18 cellular contexts compared by ENCODE assay signal in the genomic region with DNA sequence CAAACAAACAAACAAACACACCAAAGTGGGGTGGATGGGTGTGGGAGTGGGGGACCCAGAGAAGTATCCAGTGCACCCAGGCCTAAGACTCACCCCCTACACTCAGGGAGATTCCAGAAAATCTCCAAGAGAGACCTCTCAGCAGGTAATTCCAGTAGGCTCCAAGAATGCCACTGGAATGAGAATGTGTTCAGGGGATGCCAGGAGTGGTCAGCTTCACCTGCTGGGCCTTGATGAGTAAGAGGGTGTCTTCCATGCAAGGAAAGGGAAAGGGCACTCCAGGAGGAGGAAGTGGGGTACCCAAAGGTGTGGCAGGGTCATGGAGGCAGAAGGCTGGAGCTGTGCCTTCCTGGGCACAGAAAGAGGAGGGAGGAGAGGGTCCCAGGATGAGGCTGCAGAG. TPM values are rescaled to one million over a fixed set of nuclear protein-coding genes. Genes with fewer than 3 reads are reported as not detected.
A peak's percentile ranks its signal among the peaks of the same experiment; 100 is the strongest.
DNase-seq lines count a peak whose midpoint lies in the region; ATAC-seq, FAIRE-seq and TF ChIP-seq lines count a peak whose summit lies in the region.
"Had no signal": no experiment of that assay in that cellular context is flagged by ENCODE, and none has a peak within 500 bp of the region (broad histone marks: within the 10 kb centered on the region; RNA-seq: fewer than 3 reads in every experiment).

No MANE protein-coding gene starts in this region.

- CTCF ChIA-PET in MCF 10A (lab: Yijun Ruan, JAX) (interaction anchor here (0.6 to 1.0 kb wide), 4 partner anchors 29 to 151 kb away, joined by 3 to 5 read pairs (median 3); no protein-coding TSS in a partner anchor), H1 (lab: Charles Lee; ENCODE audit: partially characterized antibody) (interaction anchor here (0.6 to 3.2 kb wide), 5 partner anchors 18 to 325 kb away, joined by 3 to 13 read pairs (median 4); no protein-coding TSS in a partner anchor)

- H3K18ac ChIP-seq in H1 (ENCODE audit: extremely low read depth, low read length), result no peak overlapping the region
- peak overlapping the region; percentile 56 for H3K18ac ChIP-seq in neuronal stem cell (ENCODE audit: low read length)

- H2BK120ac ChIP-seq in H1 (replicated peaks; ENCODE audit: low read depth, low read length) (no peak overlapping the region), neuronal stem cell (ENCODE audit: low read depth, low read length) (no peak overlapping the region)

- no peak for TF ChIP-seq POLR2A in breast epithelium (IDR thresholded peaks at IDR 0.05)
- no peak for TF ChIP-seq POLR2A in H1 (IDR thresholded peaks at IDR 0.05; ENCODE audit: control extremely low read depth in 1 of 2, low read depth in 2 of 2, low read length in 2 of 2)

- no peak overlapping the region for H2AFZ ChIP-seq in H1 (ENCODE audit: low read length)
- no peak overlapping the region for H2AFZ ChIP-seq in neuronal stem cell (ENCODE audit: low read length)

- H3K9me3 ChIP-seq in breast epithelium, result no peaks in the 10 kb centered on the region
- H3K9me3 ChIP-seq in H1 (ENCODE audit: insufficient read depth in 2 of 2, low read depth in 1 of 2, low read length in 1 of 2), result no peaks in the 10 kb centered on the region
- no peaks in the 10 kb centered on the region for H3K9me3 ChIP-seq in neuronal stem cell (replicated peaks in 1 of 2; ENCODE audit: control insufficient read depth in 2 of 2, insufficient read depth in 1 of 2, low read depth in 1 of 2, low read length in 2 of 2)
- H3K9me3 ChIP-seq in colonic mucosa, result no peaks in the 10 kb centered on the region
- H3K9me3 ChIP-seq: BLaER1 had no signal

- no peaks in the 10 kb centered on the region for H3K36me3 ChIP-seq in breast epithelium
- H3K36me3 ChIP-seq in H1 (ENCODE audit: control insufficient read depth in 2 of 4, insufficient read depth in 4 of 4, low read length in 3 of 4), result peaks cover 0 to 22% (median 0%) of the 10 kb centered on the region in 4 experiments; a peak in 4 of 8 replicates
- H3K36me3 ChIP-seq in neuronal stem cell (replicated peaks in 1 of 2; ENCODE audit: control insufficient read depth in 2 of 2, insufficient read depth in 2 of 2, low read length in 2 of 2), result no peaks in the 10 kb centered on the region
- no peaks in the 10 kb centered on the region for H3K36me3 ChIP-seq in colonic mucosa
- H3K36me3 ChIP-seq: BLaER1 had no signal

- H3K79me1 ChIP-seq in H1 (ENCODE audit: low read depth, low read length) (peaks cover 12% of the 10 kb centered on the region), neuronal stem cell (ENCODE audit: low read depth, low read length) (no peaks in the 10 kb centered on the region)

- no peaks in the 10 kb centered on the region for H3K27me3 Mint-ChIP-seq in MCF 10A (ENCODE audit: insufficient read depth, unreplicated experiment)

- H3K56ac ChIP-seq in H1 (replicated peaks; ENCODE audit: insufficient read length, low read depth, low read length), result no peak overlapping the region

- DNase-seq in breast epithelium (ENCODE audit: low spot score in 2 of 2), result no peak
- DNase-seq in MCF 10A (ENCODE audit: unreplicated experiment), result no peak
- no peak for DNase-seq in H1 (ENCODE audit: low read depth in 1 of 2, low spot score in 2 of 2)
- no peak for DNase-seq in neuronal stem cell (ENCODE audit: low spot score)
- DNase-seq in colonic mucosa, result no peak
- DNase-seq in NCI-H1694 (lab: John Stamatoyannopoulos, UW), result no peak
- no peak for DNase-seq in SK-N-DZ (ENCODE audit: low spot score)
- DNase-seq: CD8-positive, alpha-beta memory T cell; DND-41; MV-4-11; NCI-H1417 treated with DMSO at 0.1 percent for 48 hours; NCI-H2081 treated with DMSO at 0.1 percent for 48 hours; NCI-H510A treated with DMSO at 0.1 percent for 48 hours; NCI-H82 had no signal

- intact Hi-C loops in breast epithelium (cut with DNase I; ENCODE audit: low total_unique reads), result no loop called here
- intact Hi-C loops in MCF 10A (cut with micrococcal nuclease), result no loop called here
- intact Hi-C loops in colonic mucosa (cut with DNase I), result loop anchor here (10.0 kb wide), 1 partner anchor 48 kb away; no protein-coding TSS in a partner anchor

- TF ChIP-seq CTCF in breast epithelium (IDR thresholded peaks at IDR 0.05), result no peak
- no peak for TF ChIP-seq CTCF in MCF 10A (IDR thresholded peaks at IDR 0.05; ENCODE audit: unreplicated experiment)
- no peak for TF ChIP-seq CTCF in H1 (IDR thresholded peaks at IDR 0.05; ENCODE audit: control extremely low read depth in 1 of 3, insufficient read depth in 1 of 3, low read depth in 1 of 3, low read length in 3 of 3)
- TF ChIP-seq CTCF in colonic mucosa (IDR thresholded peaks at IDR 0.05), result no peak

- POLR2A ChIA-PET in MCF 10A (lab: Yijun Ruan, JAX) (no interaction called here), H1 (lab: Charles Lee; ENCODE audit: partially characterized antibody) (interaction anchor here (1.4 to 5.2 kb wide), 6 partner anchors 8 to 24 kb away, joined by 4 to 33 read pairs (median 10); partner anchors contain the start of gene CDH1)

- H4K5ac ChIP-seq in H1 (ENCODE audit: insufficient read length, low read depth, low read length), result no peak overlapping the region

- H3K23me2 ChIP-seq in H1 (ENCODE audit: low read depth, low read length), result no peaks in the 10 kb centered on the region; the same call in 1 of the 2 replicates

- no peak overlapping the region for H2BK20ac ChIP-seq in H1 (ENCODE audit: low read length)

- H3K4ac ChIP-seq in H1 (replicated peaks; ENCODE audit: insufficient read length, low read depth, low read length) (no peak overlapping the region), neuronal stem cell (ENCODE audit: low read length) (no peak overlapping the region)

- H3K4me3 ChIP-seq in breast epithelium, result no peak overlapping the region
- no peak overlapping the region for H3K4me3 ChIP-seq in H1 (ENCODE audit: extremely low read depth in 1 of 4, insufficient read depth in 2 of 4, low read depth in 3 of 4, low read length in 4 of 4)
- H3K4me3 ChIP-seq in neuronal stem cell (ENCODE audit: low read length in 2 of 2), result no peak overlapping the region
- H3K4me3 ChIP-seq in colonic mucosa, result no peak overlapping the region
- H3K4me3 ChIP-seq: BLaER1, K562 had no signal

- FAIRE-seq in H1 (lab: Jason Lieb, UNC), result no peak
- FAIRE-seq: G401.6, K562 had no signal

- H3K4me2 ChIP-seq in H1 (ENCODE audit: insufficient read depth in 1 of 2, low read depth in 2 of 2, low read length in 2 of 2) (no peak overlapping the region), neuronal stem cell (ENCODE audit: insufficient read depth, low read length, poor library complexity, severe bottlenecking) (no peak overlapping the region)
- H3K4me2 ChIP-seq: BLaER1 had no signal

- H3K4me3 Mint-ChIP-seq in MCF 10A (ENCODE audit: unreplicated experiment), result no peak overlapping the region
- H3K4me3 Mint-ChIP-seq: CD8-positive, alpha-beta memory T cell had no signal

- H4K91ac ChIP-seq in H1 (replicated peaks; ENCODE audit: insufficient read length, low read length) (no peak overlapping the region), neuronal stem cell (ENCODE audit: low read depth, low read length, poor library complexity) (no peak overlapping the region)

- peaks cover 0 to 1% of the 10 kb centered on the region in 2 experiments for H4K20me1 ChIP-seq in H1 (replicated peaks in 1 of 2; ENCODE audit: control insufficient read depth in 1 of 2, insufficient read depth in 2 of 2, low read length in 2 of 2)
- H4K20me1 ChIP-seq: BLaER1 had no signal

- TF ChIP-seq EP300 in H1 (IDR thresholded peaks at IDR 0.05; ENCODE audit: borderline replicate concordance in 1 of 2, low read depth in 2 of 2, low read length in 2 of 2), result no peak

- H3K4me1 ChIP-seq in breast epithelium (peaks cover 0 to 9% of the 10 kb centered on the region in 2 donors), H1 (replicated peaks in 1 of 4; ENCODE audit: control insufficient read depth in 3 of 4, insufficient read depth in 4 of 4, low read length in 3 of 4) (peaks cover 8 to 26% (median 18%) of the 10 kb centered on the region in 4 experiments), neuronal stem cell (ENCODE audit: control insufficient read depth in 2 of 2, insufficient read depth in 1 of 2, low read depth in 1 of 2, low read length in 2 of 2) (peaks cover 1 to 7% of the 10 kb centered on the region in 2 donors), colonic mucosa (peaks cover 7% of the 10 kb centered on the region)

- H3K27me3 ChIP-seq in breast epithelium, result no peaks in the 10 kb centered on the region
- H3K27me3 ChIP-seq in H1 (replicated peaks in 1 of 4; ENCODE audit: control insufficient read depth in 3 of 4, extremely low read depth in 1 of 4, insufficient read depth in 3 of 4, low read length in 3 of 4), result no peaks in the 10 kb centered on the region
- peaks cover 0 to 19% (median 0%) of the 10 kb centered on the region in 3 experiments for H3K27me3 ChIP-seq in neuronal stem cell (ENCODE audit: control insufficient read depth in 3 of 3, insufficient read depth in 3 of 3, low read depth in 1 of 3, low read length in 3 of 3)
- H3K27me3 ChIP-seq in colonic mucosa, result no peaks in the 10 kb centered on the region
- H3K27me3 ChIP-seq: BLaER1 had no signal

- no peak for ATAC-seq in HG03521 (IDR thresholded peaks at IDR 0.05; ENCODE audit: unreplicated experiment)
- ATAC-seq: K562 had no signal

- no peak for TF ChIP-seq RAD21 in H1 (IDR thresholded peaks at IDR 0.05 in 1 of 2, conservative IDR thresholded peaks at IDR 0.05 in 1 of 2; ENCODE audit: low read depth in 2 of 2, low read length in 2 of 2)

- H3K23ac ChIP-seq in H1 (ENCODE audit: insufficient read length), result no peak overlapping the region
- no peak overlapping the region for H3K23ac ChIP-seq in neuronal stem cell (ENCODE audit: low read depth, low read length, poor library complexity)

- H3K79me2 ChIP-seq in H1 (ENCODE audit: control insufficient read depth in 1 of 2, insufficient read depth in 2 of 2, low read length in 2 of 2), result peaks cover 0 to 81% of the 10 kb centered on the region in 2 experiments; a peak in 2 of 4 replicates

- H3K27ac ChIP-seq in breast epithelium (peak overlapping the region; percentile 57 to 93), H1 (ENCODE audit: low read depth, low read length) (no peak overlapping the region), neuronal stem cell (replicated peaks; ENCODE audit: low read length) (no peak overlapping the region), colonic mucosa (no peak overlapping the region)
- H3K27ac ChIP-seq: BLaER1 had no signal

- H3K14ac ChIP-seq in H1 (ENCODE audit: insufficient read length), result no peak overlapping the region
- no peak overlapping the region for H3K14ac ChIP-seq in neuronal stem cell (ENCODE audit: low read length)

- no TSS peak for BruUV-seq in MCF 10A (replicated peaks; lab: Mats Ljungman, UMichigan)

- H2BK15ac ChIP-seq in H1 (ENCODE audit: low read length) (no peak overlapping the region), neuronal stem cell (ENCODE audit: low read length) (no peak overlapping the region)

- H2BK5ac ChIP-seq in H1 (ENCODE audit: low read depth, low read length) (no peak overlapping the region), neuronal stem cell (ENCODE audit: low read length) (no peak overlapping the region)

- peaks cover 6% of the 10 kb centered on the region for H3K36me3 Mint-ChIP-seq in MCF 10A (ENCODE audit: insufficient read depth, unreplicated experiment)
- H3K36me3 Mint-ChIP-seq: CD8-positive, alpha-beta memory T cell had no signal

- H3K27ac Mint-ChIP-seq in MCF 10A (ENCODE audit: low read depth, unreplicated experiment), result no peak overlapping the region
- H3K27ac Mint-ChIP-seq: CD8-positive, alpha-beta memory T cell had no signal

- H4K8ac ChIP-seq in H1 (ENCODE audit: extremely low read depth, insufficient read depth, low read length) (no peak overlapping the region), neuronal stem cell (ENCODE audit: low read depth, low read length) (no peak overlapping the region)

- H3K9ac ChIP-seq in H1 (replicated peaks in 1 of 4; ENCODE audit: extremely low read depth in 1 of 4, low read depth in 3 of 4, low read length in 3 of 4) (no peak overlapping the region), neuronal stem cell (ENCODE audit: low read depth, low read length, poor library complexity) (no peak overlapping the region), colonic mucosa (ENCODE audit: low read depth in 2 of 2, low read length in 2 of 2) (peak overlapping the region in 1 of 2 donors; percentile 34)
- H3K9ac ChIP-seq: BLaER1 had no signal

- 0 out of 2 replicates have a peak overlapping the region, but pooled peaks have one; percentile 80 for H2BK12ac ChIP-seq in H1 (ENCODE audit: low read depth, low read length)
- H2BK12ac ChIP-seq in neuronal stem cell (ENCODE audit: low read length), result no peak overlapping the region

- no peak overlapping the region; the same call in 1 of the 2 replicates for H2AK5ac ChIP-seq in H1 (ENCODE audit: low read depth, low read length)
- H2AK5ac ChIP-seq in neuronal stem cell (ENCODE audit: low read depth, low read length), result no peak overlapping the region

- H3K9me3 Mint-ChIP-seq in MCF 10A (ENCODE audit: unreplicated experiment), result no peaks in the 10 kb centered on the region
- H3K9me3 Mint-ChIP-seq: CD8-positive, alpha-beta memory T cell had no signal

- peaks cover 12% of the 10 kb centered on the region for H3K4me1 Mint-ChIP-seq in MCF 10A (ENCODE audit: insufficient read depth, unreplicated experiment)

RNA-seq across cellular contexts. Expression of gene CDH1, which starts 9.9 kb away (rescaled TPM):
- 100 to 1,000 TPM in 1 of 3 donors, 10 to 100 TPM in 1, under 1 TPM in 1; 0.16 to 127 (median 86.5) TPM for total RNA-seq in breast epithelium
- total RNA-seq in MCF 10A (2022), result 37.6 and 37.7 TPM in 2 replicates
- total RNA-seq in H1 (2021; fragmentation: NEBNext Ultra II Directional; extraction: Animal tissue kit (Norgen Biotek cat#: 25700)), result 265 and 319 TPM in 2 replicates
- 119 and 133 TPM in 2 replicates for polyA plus RNA-seq in H1 (2011; rRNA removed)
- polyA plus RNA-seq in H1 (2011; cell fraction: cytosol; rRNA removed), result 140 TPM
- 186 TPM for polyA plus RNA-seq in H1 (2011; cell fraction: nucleus; rRNA removed)
- 164 to 357 TPM (median 291 TPM) in 4 replicates for polyA plus RNA-seq in H1 (2012, experiment 1 of 2)
- 25.7 TPM for polyA plus RNA-seq in H1 (2012, experiment 2 of 2)
- polyA plus RNA-seq in H1 (2013, experiment 1 of 2), result 267 TPM
- 227 TPM for polyA plus RNA-seq in H1 (2013, experiment 2 of 2)
- polyA minus RNA-seq in H1 (2011; rRNA and poly(A)+ RNA removed), result 304 and 433 TPM in 2 replicates
- polyA minus RNA-seq in H1 (2011; cell fraction: cytosol; rRNA and poly(A)+ RNA removed), result 438 TPM
- polyA minus RNA-seq in H1 (2011; cell fraction: nucleus; rRNA and poly(A)+ RNA removed), result 171 TPM
- polyA plus RNA-seq in neuronal stem cell (2013, experiment 1 of 2), result 0.13 TPM
- polyA plus RNA-seq in neuronal stem cell (2013, experiment 2 of 2), result 0.06 TPM
- 100 to 1,000 TPM; 494 to 519 TPM for total RNA-seq in colonic mucosa
- not detected in 2 replicates for polyA plus RNA-seq in SK-N-DZ (2014; cell fraction: cytosol; rRNA removed)
- polyA plus RNA-seq in SK-N-DZ (2014; cell fraction: nucleus; rRNA removed), result not detected in 2 replicates

Comparison
In these comparisons a context has a peak if more than half of its experiments do, and no peak if none do; other contexts are left out.
1. H3K27ac ChIP-seq: peak in breast epithelium (2 of 2); none in H1 (single experiment), neuronal stem cell (single experiment) and colonic mucosa (single experiment).